In genomic region chr11:12455938-12456337, GRCh38 we compare ENCODE assay signal across 20 cellular contexts.
A peak's percentile ranks its signal among the peaks of the same experiment; 100 is the strongest.
DNase-seq lines count a peak whose midpoint lies in the region; ATAC-seq and TF ChIP-seq lines count a peak whose summit lies in the region.
"Had no signal": no experiment of that assay in that cellular context is flagged by ENCODE, and none has a peak within 500 bp of the region (broad histone marks: within the 10 kb centered on the region; RNA-seq: fewer than 3 reads in every experiment).

No MANE protein-coding gene starts in this region.

- ATAC-seq in HG02623 (IDR thresholded peaks at IDR 0.05; ENCODE audit: unreplicated experiment), result no peak
- no peak for ATAC-seq in natural killer cell
- ATAC-seq: activated CD4-positive, alpha-beta T cell treated with anti-CD3 and anti-CD28 coated beads for 36 hours; right cardiac atrium had no signal

- peaks cover 25% of the 10 kb centered on the region for H3K36me3 Mint-ChIP-seq in HFFc6 (ENCODE audit: low read depth)
- no peaks in the 10 kb centered on the region for H3K36me3 Mint-ChIP-seq in natural killer cell

- H3K4me1 Mint-ChIP-seq in HFFc6 (ENCODE audit: low read depth) (peaks cover 90% of the 10 kb centered on the region), natural killer cell (no peaks in the 10 kb centered on the region)
- H3K4me1 Mint-ChIP-seq: activated CD4-positive, alpha-beta T cell treated with anti-CD3 and anti-CD28 coated beads for 36 hours had no signal

- peak overlapping the region; percentile 76 for H3K4me3 Mint-ChIP-seq in HFFc6
- no peak overlapping the region for H3K4me3 Mint-ChIP-seq in natural killer cell
- H3K4me3 Mint-ChIP-seq: activated CD4-positive, alpha-beta T cell treated with anti-CD3 and anti-CD28 coated beads for 36 hours had no signal

- peak overlapping the region; percentile 61 to 85 (median 73) for H3K27ac ChIP-seq in transverse colon
- H3K27ac ChIP-seq: neutrophil had no signal

- peak; percentile 58 for DNase-seq in HFFc6
- peak; percentile 62 to 75 for DNase-seq in cardiac fibroblast (ENCODE audit: low read depth in 2 of 2)
- DNase-seq in kidney glomerular epithelial cell (lab: John Stamatoyannopoulos, UW), result peak; percentile 15
- no peak for DNase-seq in transverse colon
- DNase-seq in natural killer cell, result no peak
- no peak for DNase-seq in NCI-H446 (lab: John Stamatoyannopoulos, UW)
- DNase-seq in NCI-H1694 treated with DMSO at 0.1 percent for 48 hours (lab: John Stamatoyannopoulos, UW), result no peak
- DNase-seq: activated CD4-positive, alpha-beta T cell treated with anti-CD3 and anti-CD28 coated beads for 36 hours; activated CD8-positive, alpha-beta memory T cell treated with anti-CD3 and anti-CD28 coated beads, Interleukin-2, amount 50 U/mL, for 48 hours; dermis blood vessel endothelial cell; erythroblast; GF-D8; hypothalamus; MV-4-11; NCI-H2081; NCI-H526; right cardiac atrium; stimulated activated CD4-positive, alpha-beta T cell treated with anti-CD3 and anti-CD28 coated beads, Interleukin-1b, Interleukin-23, amount 100 ng/mL, for 48 hours had no signal

- no peak for TF ChIP-seq CTCF in HFFc6 (IDR thresholded peaks at IDR 0.05)
- TF ChIP-seq CTCF in cardiac fibroblast (IDR thresholded peaks at IDR 0.05; ENCODE audit: low read depth, low read length), result no peak
- TF ChIP-seq CTCF in transverse colon (IDR thresholded peaks at IDR 0.05), result no peak
- no peak for TF ChIP-seq CTCF in natural killer cell (IDR thresholded peaks at IDR 0.05)

- WGBS in transverse colon (ENCODE audit: low coverage in 1 of 2), 2 donors, result 43 to 79% methylated on average over 3 to 4 of the region's 4 CpGs

- peak overlapping the region; percentile 94 for H3K27ac Mint-ChIP-seq in HFFc6
- H3K27ac Mint-ChIP-seq in natural killer cell, result no peak overlapping the region
- H3K27ac Mint-ChIP-seq: activated CD4-positive, alpha-beta T cell treated with anti-CD3 and anti-CD28 coated beads for 36 hours had no signal

- H3K9me3 Mint-ChIP-seq in HFFc6, result no peaks in the 10 kb centered on the region
- H3K9me3 Mint-ChIP-seq in natural killer cell, result no peaks in the 10 kb centered on the region

- no peak for TF ChIP-seq POLR2A in transverse colon (IDR thresholded peaks at IDR 0.05)

- no peaks in the 10 kb centered on the region for H3K9me3 ChIP-seq in transverse colon
- H3K9me3 ChIP-seq: neutrophil had no signal

- in situ Hi-C loops in transverse colon (cut with MboI; ENCODE audit: low pct_ligation_motif_present in 1 of 4, low pct_unique_long_range_greater_than_20kb in 1 of 4, low sequenced_read_pairs in 3 of 4), result no loop called here

- H3K36me3 ChIP-seq in transverse colon, result no peaks in the 10 kb centered on the region
- H3K36me3 ChIP-seq: neutrophil had no signal

- H3K27me3 ChIP-seq in transverse colon, result no peaks in the 10 kb centered on the region

- peaks cover 4 to 34% (median 23%) of the 10 kb centered on the region in 4 donors for H3K4me1 ChIP-seq in transverse colon

- peaks cover 12% of the 10 kb centered on the region for H3K27me3 Mint-ChIP-seq in HFFc6 (ENCODE audit: insufficient read depth)
- H3K27me3 Mint-ChIP-seq in natural killer cell (ENCODE audit: low read depth in 2 of 2), result peaks cover 3 to 22% of the 10 kb centered on the region in 2 donors

- intact Hi-C loops in transverse colon (cut with DNase I; ENCODE audit: low total_unique reads) (loop anchor here (10.0 kb wide), 1 partner anchor 51 kb away; no protein-coding TSS in a partner anchor), natural killer cell (cut with micrococcal nuclease) (no loop called here)

- no peak for TF ChIP-seq EP300 in transverse colon (IDR thresholded peaks at IDR 0.05; ENCODE audit: low read depth)

- H3K4me3 ChIP-seq in cardiac fibroblast (replicated peaks in 1 of 2; ENCODE audit: low read depth in 2 of 2, low read length in 2 of 2) (no peak overlapping the region), transverse colon (no peak overlapping the region)

Comparison
In these comparisons a context has a peak if more than half of its experiments do, and no peak if none do; other contexts are left out.
1. DNase-seq: peak in HFFc6 (single experiment), cardiac fibroblast (2 of 2) and kidney glomerular epithelial cell (single experiment); none in transverse colon (single experiment), natural killer cell (single experiment), NCI-H446 (0 of 2) and NCI-H1694 treated with DMSO at 0.1 percent for 48 hours (single experiment).